ENCODE assay signal across 10 cellular contexts in genomic region chr3:119033393-119034255, GRCh38. TPM values are rescaled to one million over a fixed set of nuclear protein-coding genes. Genes with fewer than 3 reads are reported as not detected.
DNase-seq lines count a peak whose midpoint lies in the region; ATAC-seq lines count a peak whose summit lies in the region.
"Had no signal": no experiment of that assay in that cellular context is flagged by ENCODE, and none has a peak within 500 bp of the region (broad histone marks: within the 10 kb centered on the region; RNA-seq: fewer than 3 reads in every experiment).

No MANE protein-coding gene starts in this region.

- no peak for ATAC-seq in stimulated activated naive CD8-positive, alpha-beta T cell treated with anti-CD3 and anti-CD28 coated beads, Interleukin-15, Interleukin-2, amounts not matched to agents 100 U/mL and 50 U/mL, for 24 hours
- ATAC-seq in naive thymus-derived CD8-positive, alpha-beta T cell = no peak
- no peak for ATAC-seq in HG03378 (IDR thresholded peaks at IDR 0.05; ENCODE audit: unreplicated experiment)

- 52% methylated on average over 14 of the region's 14 CpGs for WGBS in urinary bladder

- no peaks in the 10 kb centered on the region for H3K36me3 Mint-ChIP-seq in stimulated activated naive CD8-positive, alpha-beta T cell treated with anti-CD3 and anti-CD28 coated beads, Interleukin-15, Interleukin-2, amounts not matched to agents 100 ng/mL and 50 ng/mL, for 24 hours (ENCODE audit: low read depth)
- H3K36me3 Mint-ChIP-seq in dendritic cell treated with granulocyte-macrophage colony-stimulating factor and Interleukin-4, amounts not matched to agents 40 ng/mL and 50 ng/mL, for 4 days (ENCODE audit: low read depth) = no peaks in the 10 kb centered on the region
- no peaks in the 10 kb centered on the region for H3K36me3 Mint-ChIP-seq in naive thymus-derived CD8-positive, alpha-beta T cell

- H3K36me3 ChIP-seq in urinary bladder (ENCODE audit: insufficient read depth) = no peaks in the 10 kb centered on the region

- intact Hi-C loops in dendritic cell treated with granulocyte-macrophage colony-stimulating factor and Interleukin-4, amounts not matched to agents 40 ng/mL and 50 ng/mL, for 4 days (cut with micrococcal nuclease) = no loop called here

- peak overlapping the region; percentile 55 for H3K4me3 ChIP-seq in urinary bladder (ENCODE audit: low read depth, low read length)

- peaks cover 6% of the 10 kb centered on the region for H3K4me1 Mint-ChIP-seq in stimulated activated naive CD8-positive, alpha-beta T cell treated with anti-CD3 and anti-CD28 coated beads, Interleukin-15, Interleukin-2, amounts not matched to agents 100 ng/mL and 50 ng/mL, for 24 hours (ENCODE audit: low read depth)
- peaks cover 6% of the 10 kb centered on the region for H3K4me1 Mint-ChIP-seq in dendritic cell treated with granulocyte-macrophage colony-stimulating factor and Interleukin-4, amounts not matched to agents 40 ng/mL and 50 ng/mL, for 4 days (ENCODE audit: low read depth)
- H3K4me1 Mint-ChIP-seq in naive thymus-derived CD8-positive, alpha-beta T cell = peaks cover 4 to 13% (median 9%) of the 10 kb centered on the region in 4 donors

- peak overlapping the region; percentile 78 for H3K4me3 Mint-ChIP-seq in stimulated activated naive CD8-positive, alpha-beta T cell treated with anti-CD3 and anti-CD28 coated beads, Interleukin-15, Interleukin-2, amounts not matched to agents 100 ng/mL and 50 ng/mL, for 24 hours
- peak overlapping the region; percentile 57 for H3K4me3 Mint-ChIP-seq in dendritic cell treated with granulocyte-macrophage colony-stimulating factor and Interleukin-4, amounts not matched to agents 40 ng/mL and 50 ng/mL, for 4 days
- peak overlapping the region; percentile 79 to 97 (median 91) for H3K4me3 Mint-ChIP-seq in naive thymus-derived CD8-positive, alpha-beta T cell

- no peak overlapping the region for H3K27ac ChIP-seq in urinary bladder (ENCODE audit: low read depth)

- H3K27me3 Mint-ChIP-seq in stimulated activated naive CD8-positive, alpha-beta T cell treated with anti-CD3 and anti-CD28 coated beads, Interleukin-15, Interleukin-2, amounts not matched to agents 100 ng/mL and 50 ng/mL, for 24 hours = peaks cover 50% of the 10 kb centered on the region
- H3K27me3 Mint-ChIP-seq in dendritic cell treated with granulocyte-macrophage colony-stimulating factor and Interleukin-4, amounts not matched to agents 40 ng/mL and 50 ng/mL, for 4 days = peaks cover 46% of the 10 kb centered on the region
- peaks cover 8 to 35% (median 19%) of the 10 kb centered on the region in 5 donors for H3K27me3 Mint-ChIP-seq in naive thymus-derived CD8-positive, alpha-beta T cell

- peaks cover 3% of the 10 kb centered on the region for H3K4me1 ChIP-seq in urinary bladder (ENCODE audit: insufficient read depth)

- POLR2A ChIA-PET in naive thymus-derived CD8-positive, alpha-beta T cell (lab: Charles Lee) = interaction anchor here (1.0 to 2.0 kb wide), 5 partner anchors 61 to 151 kb away, joined by 3 to 20 read pairs (median 7); no protein-coding TSS in a partner anchor

- no peak overlapping the region for H3K27ac Mint-ChIP-seq in stimulated activated naive CD8-positive, alpha-beta T cell treated with anti-CD3 and anti-CD28 coated beads, Interleukin-15, Interleukin-2, amounts not matched to agents 100 ng/mL and 50 ng/mL, for 24 hours
- no peak overlapping the region for H3K27ac Mint-ChIP-seq in dendritic cell treated with granulocyte-macrophage colony-stimulating factor and Interleukin-4, amounts not matched to agents 40 ng/mL and 50 ng/mL, for 4 days
- H3K27ac Mint-ChIP-seq in naive thymus-derived CD8-positive, alpha-beta T cell = peak overlapping the region in 5 of 10 donors; percentile 22 to 92 (median 68)

- DNase-seq in stimulated activated naive CD8-positive, alpha-beta T cell treated with anti-CD3 and anti-CD28 coated beads, Interleukin-15, Interleukin-2, amounts not matched to agents 100 U/mL and 50 U/mL, for 24 hours = no peak
- DNase-seq in naive thymus-derived CD8-positive, alpha-beta T cell = no peak
- DNase-seq in SHP77 (lab: John Stamatoyannopoulos, UW) = no peak
- DNase-seq in epidermal melanocyte (ENCODE audit: insufficient read length, low spot score) = no peak
- DNase-seq: activated effector memory CD4-positive, alpha-beta T cell treated with Interleukin-2 at 50 U/mL for 16 hours had no signal

- H3K9me3 Mint-ChIP-seq in stimulated activated naive CD8-positive, alpha-beta T cell treated with anti-CD3 and anti-CD28 coated beads, Interleukin-15, Interleukin-2, amounts not matched to agents 100 ng/mL and 50 ng/mL, for 24 hours = no peaks in the 10 kb centered on the region
- H3K9me3 Mint-ChIP-seq in dendritic cell treated with granulocyte-macrophage colony-stimulating factor and Interleukin-4, amounts not matched to agents 40 ng/mL and 50 ng/mL, for 4 days = no peaks in the 10 kb centered on the region
- no peaks in the 10 kb centered on the region for H3K9me3 Mint-ChIP-seq in naive thymus-derived CD8-positive, alpha-beta T cell

RNA-seq across cellular contexts. Expression of gene IGSF11, which starts 1.0 kb away (rescaled TPM):
- under 1 TPM; 0.60 to 0.78 TPM for total RNA-seq in naive thymus-derived CD8-positive, alpha-beta T cell
- 1 to 10 TPM in 1 of 3 donors, under 1 TPM in 1, not detected in 1; 0.70 to 1.2 TPM for polyA plus RNA-seq in naive thymus-derived CD8-positive, alpha-beta T cell
- total RNA-seq in urinary bladder = 3.5 TPM
- 0.99 TPM for polyA plus RNA-seq in urinary bladder
- total RNA-seq: NCI-H460 had no signal
